ENCODE assay signal across 9 cellular contexts in the genomic region with DNA sequence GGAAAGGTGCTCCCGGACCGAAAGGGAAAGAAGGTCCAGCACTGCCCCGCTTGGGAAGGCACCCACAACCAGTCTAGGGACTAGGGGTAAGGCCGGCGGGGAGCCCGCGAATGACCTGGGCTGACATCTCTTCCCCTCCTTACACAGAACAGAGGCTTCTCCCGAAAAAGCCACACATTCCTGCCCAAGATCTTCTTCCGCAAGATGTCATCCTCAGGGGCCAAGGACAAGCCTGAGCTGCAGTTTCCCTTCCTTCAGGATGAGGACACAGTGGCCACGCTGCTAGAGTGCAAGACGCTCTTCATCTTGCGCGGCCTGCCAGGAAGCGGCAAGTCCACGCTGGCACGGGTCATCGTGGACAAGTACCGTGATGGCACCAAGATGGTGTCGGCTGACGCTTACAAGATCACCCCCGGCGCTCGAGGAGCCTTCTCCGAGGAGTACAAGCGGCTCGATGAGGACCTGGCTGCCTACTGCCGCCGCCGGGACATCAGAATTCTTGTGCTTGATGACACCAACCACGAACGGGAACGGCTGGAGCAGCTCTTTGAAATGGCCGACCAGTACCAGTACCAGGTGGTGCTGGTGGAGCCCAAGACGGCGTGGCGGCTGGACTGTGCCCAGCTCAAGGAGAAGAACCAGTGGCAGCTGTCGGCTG. TPM values are rescaled to one million over a fixed set of nuclear protein-coding genes. Genes with fewer than 3 reads are reported as not detected.
DNase-seq lines count a peak whose midpoint lies in the region; ATAC-seq and TF ChIP-seq lines count a peak whose summit lies in the region.
"Had no signal": no experiment of that assay in that cellular context is flagged by ENCODE, and none has a peak within 500 bp of the region (broad histone marks: within the 10 kb centered on the region; RNA-seq: fewer than 3 reads in every experiment).

No MANE protein-coding gene starts in this region.

- H3K27ac Mint-ChIP-seq in Calu3 (ENCODE audit: unreplicated experiment) (peak overlapping the region; percentile 48), progenitor cell of endocrine pancreas (peak overlapping the region; percentile 42)

- no peaks in the 10 kb centered on the region for H3K27me3 ChIP-seq in Peyer's patch
- no peaks in the 10 kb centered on the region for H3K27me3 ChIP-seq in esophagus muscularis mucosa

- WGBS in esophagus muscularis mucosa, result 86% methylated on average over 20 of the region's 37 CpGs

- H3K36me3 ChIP-seq in Peyer's patch (peaks cover 0 to 34% (median 0%) of the 10 kb centered on the region in 3 donors), esophagus muscularis mucosa (peaks cover 21 to 49% (median 34%) of the 10 kb centered on the region in 4 donors)

- no peak for TF ChIP-seq POLR2A in Peyer's patch (IDR thresholded peaks at IDR 0.05)
- no peak for TF ChIP-seq POLR2A in esophagus muscularis mucosa (IDR thresholded peaks at IDR 0.05; ENCODE audit: low read depth)

- CTCF ChIA-PET in Calu3 (lab: Charles Lee), result interaction anchor here (0.5 to 1.8 kb wide), 4 partner anchors 50 to 1719 kb away, joined by 3 to 5 read pairs (median 4); a partner anchor contains a TSS

- no peaks in the 10 kb centered on the region for H3K9me3 Mint-ChIP-seq in Calu3 (ENCODE audit: low read depth, unreplicated experiment)
- H3K9me3 Mint-ChIP-seq in progenitor cell of endocrine pancreas (ENCODE audit: low read depth), result no peaks in the 10 kb centered on the region

- peak overlapping the region in 3 of 4 donors; percentile 70 to 98 (median 87) for H3K4me3 ChIP-seq in Peyer's patch
- peak overlapping the region; percentile 91 to 99 (median 95) for H3K4me3 ChIP-seq in esophagus muscularis mucosa

- no peak for TF ChIP-seq EP300 in esophagus muscularis mucosa (IDR thresholded peaks at IDR 0.05)

- no peaks in the 10 kb centered on the region for H3K27me3 Mint-ChIP-seq in Calu3 (ENCODE audit: unreplicated experiment)
- H3K27me3 Mint-ChIP-seq in progenitor cell of endocrine pancreas, result no peaks in the 10 kb centered on the region

- DNase-seq in Calu3 (no peak), Peyer's patch (no peak), esophagus muscularis mucosa (ENCODE audit: extremely low spot score) (no peak), progenitor cell of endocrine pancreas (ENCODE audit: low spot score, unreplicated experiment) (no peak)
- no peak for DNase-seq in stimulated activated CD4-positive, alpha-beta T cell treated with anti-CD3 and anti-CD28 coated beads, Interleukin-2, amount 100 ng/mL, for 24 hours
- DNase-seq in activated CD8-positive, alpha-beta memory T cell treated with anti-CD3 and anti-CD28 coated beads for 24 hours, result no peak
- DNase-seq: MV-4-11 had no signal

- H3K4me3 Mint-ChIP-seq in Calu3 (ENCODE audit: low read depth, unreplicated experiment) (peak overlapping the region; percentile 58), progenitor cell of endocrine pancreas (ENCODE audit: low read depth) (peak overlapping the region; percentile 79)

- intact Hi-C loops in Calu3 (cut with micrococcal nuclease; ENCODE audit: unreplicated experiment) (loop anchor here (2.0 kb wide), 1 partner anchor 57 kb away; no protein-coding TSS in a partner anchor), esophagus muscularis mucosa (cut with DNase I) (loop anchor here (2.0 to 5.0 kb wide), 2 partner anchors 51 to 149 kb away; no protein-coding TSS in a partner anchor)

- ATAC-seq in HG03520 (IDR thresholded peaks at IDR 0.05; ENCODE audit: unreplicated experiment), result no peak
- no peak for ATAC-seq in GM18498 (IDR thresholded peaks at IDR 0.05; ENCODE audit: unreplicated experiment)

- H3K36me3 Mint-ChIP-seq in Calu3 (ENCODE audit: insufficient read depth, unreplicated experiment) (peaks cover 80% of the 10 kb centered on the region), progenitor cell of endocrine pancreas (ENCODE audit: insufficient read depth) (peaks cover 10% of the 10 kb centered on the region)

- no TSS peak for BruUV-seq in Calu3 (replicated peaks; lab: Mats Ljungman, UMichigan)

- peak overlapping the region; percentile 81 to 96 (median 90) for H3K27ac ChIP-seq in Peyer's patch
- H3K27ac ChIP-seq in esophagus muscularis mucosa (replicated peaks in 1 of 4), result peak overlapping the region; percentile 92 to 93 (median 92)

- no peak for TF ChIP-seq CTCF in Calu3 (IDR thresholded peaks at IDR 0.05; ENCODE audit: unreplicated experiment)
- no peak for TF ChIP-seq CTCF in Peyer's patch (IDR thresholded peaks at IDR 0.05)
- TF ChIP-seq CTCF in esophagus muscularis mucosa (IDR thresholded peaks at IDR 0.05), result no peak
- no peak for TF ChIP-seq CTCF in progenitor cell of endocrine pancreas (IDR thresholded peaks at IDR 0.05; ENCODE audit: unreplicated experiment)

- H3K4me1 ChIP-seq in Peyer's patch, result peaks cover 0 to 27% (median 5%) of the 10 kb centered on the region in 4 donors
- H3K4me1 ChIP-seq in esophagus muscularis mucosa, result peaks cover 30 to 74% (median 71%) of the 10 kb centered on the region in 4 donors

- H3K9me3 ChIP-seq in Peyer's patch (no peaks in the 10 kb centered on the region), esophagus muscularis mucosa (no peaks in the 10 kb centered on the region)

- H3K4me1 Mint-ChIP-seq in Calu3 (ENCODE audit: low read depth, unreplicated experiment), result peaks cover 26% of the 10 kb centered on the region
- H3K4me1 Mint-ChIP-seq in progenitor cell of endocrine pancreas (ENCODE audit: low read depth), result peaks cover 18% of the 10 kb centered on the region

RNA-seq across cellular contexts. Expression of a gene that starts 1.5 kb away (rescaled TPM):
- 144 and 156 TPM in 2 replicates for total RNA-seq in Calu3 (2022)
- total RNA-seq in Peyer's patch, result 10 to 100 TPM; 24.7 to 76.7 (median 43.4) TPM
- 100 to 1,000 TPM in 1 of 4 donors, 10 to 100 TPM in 3; 68.9 to 101 (median 78.5) TPM for total RNA-seq in esophagus muscularis mucosa
- 98.7 and 102 TPM in 2 replicates for total RNA-seq in progenitor cell of endocrine pancreas

RNA-seq across cellular contexts. Expression of a gene that starts 37.6 kb away (rescaled TPM):
- total RNA-seq in Calu3 (2022), result 0.73 and 2.7 TPM in 2 replicates
- total RNA-seq in Peyer's patch, result 1 to 10 TPM in 1 of 4 donors, not detected in 3; 2.1 TPM
- total RNA-seq in esophagus muscularis mucosa, result 1 to 10 TPM in 2 of 4 donors, under 1 TPM in 2; 0.33 to 1.7 (median 1.1) TPM
- total RNA-seq in progenitor cell of endocrine pancreas, result 6.3 and 7.1 TPM in 2 replicates

RNA-seq across cellular contexts. Expression of a gene that starts 49.2 kb away (rescaled TPM):
- total RNA-seq in Calu3 (2022) (184 and 193 TPM in 2 replicates), Peyer's patch (10 to 100 TPM; 51.0 to 80.9 (median 70.7) TPM), esophagus muscularis mucosa (10 to 100 TPM; 43.1 to 51.1 (median 44.4) TPM), progenitor cell of endocrine pancreas (113 and 117 TPM in 2 replicates)

RNA-seq across cellular contexts. Expression of a gene that starts 49.3 kb away (rescaled TPM):
- total RNA-seq in Calu3 (2022) (258 and 265 TPM in 2 replicates), Peyer's patch (100 to 1,000 TPM in 1 of 4 donors, 10 to 100 TPM in 3; 54.5 to 108 (median 74.0) TPM), esophagus muscularis mucosa (10 to 100 TPM; 52.3 to 87.7 (median 71.3) TPM), progenitor cell of endocrine pancreas (186 and 188 TPM in 2 replicates)

RNA-seq across cellular contexts. Expression of a gene that starts 51.8 kb away (rescaled TPM):
- 55.7 and 58.4 TPM in 2 replicates for total RNA-seq in Calu3 (2022)
- total RNA-seq in Peyer's patch, result 10 to 100 TPM; 22.1 to 38.1 (median 31.1) TPM
- 10 to 100 TPM; 44.0 to 74.3 (median 59.0) TPM for total RNA-seq in esophagus muscularis mucosa
- total RNA-seq in progenitor cell of endocrine pancreas, result 44.8 and 48.1 TPM in 2 replicates
